ENCODE assay signal across 17 cellular contexts in genomic region chr2:170404846-170405245, GRCh38.
DNase-seq lines count a peak whose midpoint lies in the region; ATAC-seq and TF ChIP-seq lines count a peak whose summit lies in the region.
"Had no signal": no experiment of that assay in that cellular context is flagged by ENCODE, and none has a peak within 500 bp of the region (broad histone marks: within the 10 kb centered on the region; RNA-seq: fewer than 3 reads in every experiment).

No MANE protein-coding gene starts in this region.

- ATAC-seq in GM18511 (IDR thresholded peaks at IDR 0.05; ENCODE audit: unreplicated experiment) (peak; percentile 57), GM21576 (IDR thresholded peaks at IDR 0.05; ENCODE audit: unreplicated experiment) (peak; percentile 56), HG02884 (IDR thresholded peaks at IDR 0.05; ENCODE audit: unreplicated experiment) (peak; percentile 66), HG02981 (IDR thresholded peaks at IDR 0.05; ENCODE audit: unreplicated experiment) (no peak)
- ATAC-seq: GM23338, K562 had no signal

- no peak for TF ChIP-seq CTCF in VCaP (conservative IDR thresholded peaks at IDR 0.05)

- H3K27ac ChIP-seq in VCaP = peak overlapping the region; percentile 48
- H3K27ac ChIP-seq: HL-60, SJCRH30 had no signal

- DNase-seq in NCI-H82 treated with DMSO at 0.1 percent for 48 hours (lab: John Stamatoyannopoulos, UW; ENCODE audit: unreplicated experiment) (no peak), NCI-H2227 (lab: John Stamatoyannopoulos, UW; ENCODE audit: unreplicated experiment) (no peak), A172 (ENCODE audit: low spot score) (no peak)
- DNase-seq: CD8-positive, alpha-beta memory T cell; NCI-H1105 treated with DMSO at 0.1 percent for 48 hours; NCI-H187; NCI-H774; RPMI8226; SJCRH30 had no signal
